1 cellular context compared by ENCODE assay signal in the genomic region with DNA sequence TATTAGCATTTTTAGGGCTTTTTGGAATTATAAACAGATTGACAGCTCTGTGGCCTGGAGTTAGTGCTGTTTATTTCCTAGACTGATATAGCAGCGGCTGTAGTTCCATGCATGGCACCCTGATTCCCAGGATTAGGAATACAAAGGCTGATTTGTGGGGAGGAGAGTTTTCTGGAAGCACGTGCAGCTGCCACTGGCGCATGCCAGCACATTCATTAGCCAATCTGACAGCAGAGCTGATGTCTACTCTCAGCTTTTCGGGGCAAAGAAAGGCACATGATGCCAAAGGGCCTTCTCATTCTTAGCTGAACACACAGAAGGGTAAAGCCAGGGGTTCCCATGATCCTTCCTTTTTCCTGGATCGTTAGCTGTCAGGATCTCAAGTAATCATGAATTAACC.
TF ChIP-seq lines count a peak whose summit lies in the region.

No MANE protein-coding gene starts in this region.

TF ChIP-seq in neural cell, 6 proteins besides CTCF, POLR2A, EP300 and RAD21 (continued from another document):
- TF ChIP-seq, protein P1, sequence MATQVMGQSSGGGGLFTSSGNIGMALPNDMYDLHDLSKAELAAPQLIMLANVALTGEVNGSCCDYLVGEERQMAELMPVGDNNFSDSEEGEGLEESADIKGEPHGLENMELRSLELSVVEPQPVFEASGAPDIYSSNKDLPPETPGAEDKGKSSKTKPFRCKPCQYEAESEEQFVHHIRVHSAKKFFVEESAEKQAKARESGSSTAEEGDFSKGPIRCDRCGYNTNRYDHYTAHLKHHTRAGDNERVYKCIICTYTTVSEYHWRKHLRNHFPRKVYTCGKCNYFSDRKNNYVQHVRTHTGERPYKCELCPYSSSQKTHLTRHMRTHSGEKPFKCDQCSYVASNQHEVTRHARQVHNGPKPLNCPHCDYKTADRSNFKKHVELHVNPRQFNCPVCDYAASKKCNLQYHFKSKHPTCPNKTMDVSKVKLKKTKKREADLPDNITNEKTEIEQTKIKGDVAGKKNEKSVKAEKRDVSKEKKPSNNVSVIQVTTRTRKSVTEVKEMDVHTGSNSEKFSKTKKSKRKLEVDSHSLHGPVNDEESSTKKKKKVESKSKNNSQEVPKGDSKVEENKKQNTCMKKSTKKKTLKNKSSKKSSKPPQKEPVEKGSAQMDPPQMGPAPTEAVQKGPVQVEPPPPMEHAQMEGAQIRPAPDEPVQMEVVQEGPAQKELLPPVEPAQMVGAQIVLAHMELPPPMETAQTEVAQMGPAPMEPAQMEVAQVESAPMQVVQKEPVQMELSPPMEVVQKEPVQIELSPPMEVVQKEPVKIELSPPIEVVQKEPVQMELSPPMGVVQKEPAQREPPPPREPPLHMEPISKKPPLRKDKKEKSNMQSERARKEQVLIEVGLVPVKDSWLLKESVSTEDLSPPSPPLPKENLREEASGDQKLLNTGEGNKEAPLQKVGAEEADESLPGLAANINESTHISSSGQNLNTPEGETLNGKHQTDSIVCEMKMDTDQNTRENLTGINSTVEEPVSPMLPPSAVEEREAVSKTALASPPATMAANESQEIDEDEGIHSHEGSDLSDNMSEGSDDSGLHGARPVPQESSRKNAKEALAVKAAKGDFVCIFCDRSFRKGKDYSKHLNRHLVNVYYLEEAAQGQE (IDR thresholded peaks at IDR 0.05; ENCODE audit: borderline replicate concordance), result peak; percentile 45
- TF ChIP-seq TAF1 (IDR thresholded peaks at IDR 0.05; ENCODE audit: low read depth), result no peak
- no peak for TF ChIP-seq EZH2 (IDR thresholded peaks at IDR 0.05; ENCODE audit: borderline replicate concordance, insufficient read depth, low read length, poor library complexity, severe bottlenecking)
TF ChIP-seq in neural cell: peak in this region for 1.
